In the genomic region with DNA sequence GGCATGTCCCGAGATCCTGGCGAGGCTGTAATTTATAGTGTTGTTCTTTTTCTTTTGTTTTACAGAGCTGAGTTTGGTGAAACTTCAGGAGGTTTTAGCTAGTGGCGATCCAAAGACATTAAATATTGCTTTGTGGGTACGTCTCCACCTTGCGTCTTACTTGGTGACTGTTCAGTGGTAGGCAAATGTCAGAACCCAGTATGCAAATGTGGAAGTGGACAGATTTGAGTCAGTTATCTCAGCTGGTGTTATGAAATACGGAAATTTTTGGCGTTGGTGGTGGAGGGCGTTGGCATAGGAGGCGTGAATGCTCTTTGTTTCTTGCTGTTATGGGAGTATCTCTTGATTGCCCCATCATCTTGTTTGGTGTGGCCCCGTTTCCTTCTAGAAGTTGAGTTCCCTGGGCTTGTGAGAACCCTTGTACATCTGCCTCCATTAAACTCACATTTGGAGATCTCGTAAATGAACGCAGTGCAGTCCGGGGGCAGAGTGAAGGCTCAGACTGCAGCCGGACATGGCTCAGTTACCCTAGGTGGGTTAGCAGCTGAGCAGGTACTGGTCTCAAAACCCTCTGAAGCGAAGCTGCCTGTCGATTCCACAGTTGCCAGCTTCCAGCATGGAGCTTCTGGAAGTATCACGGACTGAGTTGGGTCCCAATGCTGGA, we compare ENCODE assay signal across 8 cellular contexts. TPM values are rescaled to one million over a fixed set of nuclear protein-coding genes. Genes with fewer than 3 reads are reported as not detected.
DNase-seq lines count a peak whose midpoint lies in the region; ATAC-seq and TF ChIP-seq lines count a peak whose summit lies in the region.

No MANE protein-coding gene starts in this region.

- no peak for TF ChIP-seq RAD21 in SK-N-SH (IDR thresholded peaks at IDR 0.05; ENCODE audit: low read length)

- H3K4me3 ChIP-seq in SK-N-SH (ENCODE audit: low read depth in 2 of 2, low read length in 1 of 2): no peak overlapping the region

- H3K4me2 ChIP-seq in SK-N-SH: no peak overlapping the region

- no peak for TF ChIP-seq EP300 in SK-N-SH (IDR thresholded peaks at IDR 0.05; ENCODE audit: borderline replicate concordance in 1 of 2, low read depth in 1 of 2, low read length in 1 of 2)

- H2AFZ ChIP-seq in SK-N-SH (ENCODE audit: low read depth): no peak overlapping the region

- peaks cover 12% of the 10 kb centered on the region; the same call in 1 of the 2 replicates for H4K20me1 ChIP-seq in SK-N-SH (ENCODE audit: insufficient read depth)

- H3K79me2 ChIP-seq in SK-N-SH (ENCODE audit: insufficient read depth): peaks cover 91% of the 10 kb centered on the region

- peaks cover 4% of the 10 kb centered on the region for H3F3A ChIP-seq in SK-N-SH (replicated peaks; ENCODE audit: insufficient read depth)

- DNase-seq in SIG-M5 (lab: John Stamatoyannopoulos, UW): peak; percentile 89
- no peak for DNase-seq in left lobe of liver (ENCODE audit: low spot score)
- DNase-seq in HK-2 (ENCODE audit: unreplicated experiment): no peak
- DNase-seq in SK-N-SH: no peak
- no peak for DNase-seq in NCI-H748 treated with DMSO at 0.1 percent for 48 hours (lab: John Stamatoyannopoulos, UW)

- H3K9me2 ChIP-seq in SK-N-SH: no peaks in the 10 kb centered on the region

- no peaks in the 10 kb centered on the region for H3K36me3 ChIP-seq in SK-N-SH (replicated peaks in 1 of 2; ENCODE audit: control insufficient read depth in 1 of 2, insufficient read depth in 2 of 2, low read length in 1 of 2)

- H3K9ac ChIP-seq in SK-N-SH: no peak overlapping the region

- TF ChIP-seq CTCF in SK-N-SH (IDR thresholded peaks at IDR 0.05): no peak

- 99% methylated on average over 17 of the region's 17 CpGs for WGBS in SK-N-SH (ENCODE audit: low lambda C conversion rate)

- ATAC-seq in GM18868 (IDR thresholded peaks at IDR 0.05; ENCODE audit: unreplicated experiment): peak; percentile 72
- peak; percentile 61 for ATAC-seq in HG02840 (IDR thresholded peaks at IDR 0.05; ENCODE audit: low FRiP score, unreplicated experiment)
- ATAC-seq in left lobe of liver: peak; percentile 54
- ATAC-seq in HG03135 (IDR thresholded peaks at IDR 0.05; ENCODE audit: unreplicated experiment): no peak

- no peaks in the 10 kb centered on the region for H3K27me3 ChIP-seq in SK-N-SH (ENCODE audit: insufficient read depth)

- H3K4me1 ChIP-seq in SK-N-SH (ENCODE audit: control insufficient read depth in 1 of 2, insufficient read depth in 2 of 2, low read depth in 1 of 2, low read length in 1 of 2): peaks cover 22 to 44% of the 10 kb centered on the region in 2 experiments; a peak in 2 of 4 replicates

- no peaks in the 10 kb centered on the region for H3K9me3 ChIP-seq in SK-N-SH

- POLR2A ChIA-PET in SK-N-SH (lab: Yijun Ruan, JAX): interaction anchor here (0.6 kb wide), 1 partner anchor 63 kb away, joined by 5 read pairs; no protein-coding TSS in a partner anchor

- no peak overlapping the region for H3K27ac ChIP-seq in SK-N-SH (ENCODE audit: low read depth in 2 of 2, low read length in 1 of 2)

- CTCF ChIA-PET in SK-N-SH (lab: Yijun Ruan, JAX): interaction anchor here (0.9 kb wide), 1 partner anchor 9 kb away, joined by 3 read pairs; no protein-coding TSS in a partner anchor

TF ChIP-seq in SK-N-SH, 30 proteins besides CTCF, POLR2A, EP300 and RAD21:
- TF ChIP-seq, protein P1, sequence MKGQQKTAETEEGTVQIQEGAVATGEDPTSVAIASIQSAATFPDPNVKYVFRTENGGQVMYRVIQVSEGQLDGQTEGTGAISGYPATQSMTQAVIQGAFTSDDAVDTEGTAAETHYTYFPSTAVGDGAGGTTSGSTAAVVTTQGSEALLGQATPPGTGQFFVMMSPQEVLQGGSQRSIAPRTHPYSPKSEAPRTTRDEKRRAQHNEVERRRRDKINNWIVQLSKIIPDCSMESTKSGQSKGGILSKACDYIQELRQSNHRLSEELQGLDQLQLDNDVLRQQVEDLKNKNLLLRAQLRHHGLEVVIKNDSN (IDR thresholded peaks at IDR 0.05; ENCODE audit: borderline replicate concordance, low read depth): no peak
- TF ChIP-seq CHD2 (IDR thresholded peaks at IDR 0.05; ENCODE audit: low read length, partially characterized antibody): no peak
- TF ChIP-seq, protein P2, sequence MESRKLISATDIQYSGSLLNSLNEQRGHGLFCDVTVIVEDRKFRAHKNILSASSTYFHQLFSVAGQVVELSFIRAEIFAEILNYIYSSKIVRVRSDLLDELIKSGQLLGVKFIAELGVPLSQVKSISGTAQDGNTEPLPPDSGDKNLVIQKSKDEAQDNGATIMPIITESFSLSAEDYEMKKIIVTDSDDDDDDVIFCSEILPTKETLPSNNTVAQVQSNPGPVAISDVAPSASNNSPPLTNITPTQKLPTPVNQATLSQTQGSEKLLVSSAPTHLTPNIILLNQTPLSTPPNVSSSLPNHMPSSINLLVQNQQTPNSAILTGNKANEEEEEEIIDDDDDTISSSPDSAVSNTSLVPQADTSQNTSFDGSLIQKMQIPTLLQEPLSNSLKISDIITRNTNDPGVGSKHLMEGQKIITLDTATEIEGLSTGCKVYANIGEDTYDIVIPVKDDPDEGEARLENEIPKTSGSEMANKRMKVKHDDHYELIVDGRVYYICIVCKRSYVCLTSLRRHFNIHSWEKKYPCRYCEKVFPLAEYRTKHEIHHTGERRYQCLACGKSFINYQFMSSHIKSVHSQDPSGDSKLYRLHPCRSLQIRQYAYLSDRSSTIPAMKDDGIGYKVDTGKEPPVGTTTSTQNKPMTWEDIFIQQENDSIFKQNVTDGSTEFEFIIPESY (IDR thresholded peaks at IDR 0.05; ENCODE audit: borderline replicate concordance, low read depth): no peak
- no peak for TF ChIP-seq MEF2A (IDR thresholded peaks at IDR 0.05; ENCODE audit: borderline replicate concordance, low read depth)
- TF ChIP-seq SMC3 (IDR thresholded peaks at IDR 0.05; ENCODE audit: low read depth, low read length): no peak
- TF ChIP-seq, protein P3, sequence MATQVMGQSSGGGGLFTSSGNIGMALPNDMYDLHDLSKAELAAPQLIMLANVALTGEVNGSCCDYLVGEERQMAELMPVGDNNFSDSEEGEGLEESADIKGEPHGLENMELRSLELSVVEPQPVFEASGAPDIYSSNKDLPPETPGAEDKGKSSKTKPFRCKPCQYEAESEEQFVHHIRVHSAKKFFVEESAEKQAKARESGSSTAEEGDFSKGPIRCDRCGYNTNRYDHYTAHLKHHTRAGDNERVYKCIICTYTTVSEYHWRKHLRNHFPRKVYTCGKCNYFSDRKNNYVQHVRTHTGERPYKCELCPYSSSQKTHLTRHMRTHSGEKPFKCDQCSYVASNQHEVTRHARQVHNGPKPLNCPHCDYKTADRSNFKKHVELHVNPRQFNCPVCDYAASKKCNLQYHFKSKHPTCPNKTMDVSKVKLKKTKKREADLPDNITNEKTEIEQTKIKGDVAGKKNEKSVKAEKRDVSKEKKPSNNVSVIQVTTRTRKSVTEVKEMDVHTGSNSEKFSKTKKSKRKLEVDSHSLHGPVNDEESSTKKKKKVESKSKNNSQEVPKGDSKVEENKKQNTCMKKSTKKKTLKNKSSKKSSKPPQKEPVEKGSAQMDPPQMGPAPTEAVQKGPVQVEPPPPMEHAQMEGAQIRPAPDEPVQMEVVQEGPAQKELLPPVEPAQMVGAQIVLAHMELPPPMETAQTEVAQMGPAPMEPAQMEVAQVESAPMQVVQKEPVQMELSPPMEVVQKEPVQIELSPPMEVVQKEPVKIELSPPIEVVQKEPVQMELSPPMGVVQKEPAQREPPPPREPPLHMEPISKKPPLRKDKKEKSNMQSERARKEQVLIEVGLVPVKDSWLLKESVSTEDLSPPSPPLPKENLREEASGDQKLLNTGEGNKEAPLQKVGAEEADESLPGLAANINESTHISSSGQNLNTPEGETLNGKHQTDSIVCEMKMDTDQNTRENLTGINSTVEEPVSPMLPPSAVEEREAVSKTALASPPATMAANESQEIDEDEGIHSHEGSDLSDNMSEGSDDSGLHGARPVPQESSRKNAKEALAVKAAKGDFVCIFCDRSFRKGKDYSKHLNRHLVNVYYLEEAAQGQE (IDR thresholded peaks at IDR 0.05; ENCODE audit: low read depth, low read length): no peak
- TF ChIP-seq TCF12 (IDR thresholded peaks at IDR 0.05): no peak
- TF ChIP-seq JUND (IDR thresholded peaks at IDR 0.05): no peak
- no peak for TF ChIP-seq GATA2 (CRISPR knock-in tag; IDR thresholded peaks at IDR 0.05)
- no peak for TF ChIP-seq YY1 (IDR thresholded peaks at IDR 0.05; ENCODE audit: low read depth)
- TF ChIP-seq RFX5 (IDR thresholded peaks at IDR 0.05; ENCODE audit: low read length): no peak
- TF ChIP-seq, protein P4, sequence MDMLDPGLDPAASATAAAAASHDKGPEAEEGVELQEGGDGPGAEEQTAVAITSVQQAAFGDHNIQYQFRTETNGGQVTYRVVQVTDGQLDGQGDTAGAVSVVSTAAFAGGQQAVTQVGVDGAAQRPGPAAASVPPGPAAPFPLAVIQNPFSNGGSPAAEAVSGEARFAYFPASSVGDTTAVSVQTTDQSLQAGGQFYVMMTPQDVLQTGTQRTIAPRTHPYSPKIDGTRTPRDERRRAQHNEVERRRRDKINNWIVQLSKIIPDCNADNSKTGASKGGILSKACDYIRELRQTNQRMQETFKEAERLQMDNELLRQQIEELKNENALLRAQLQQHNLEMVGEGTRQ (IDR thresholded peaks at IDR 0.05; ENCODE audit: borderline replicate concordance, low read depth, low read length): no peak
- TF ChIP-seq FOXJ3 (CRISPR knock-in tag; IDR thresholded peaks at IDR 0.05): no peak
- TF ChIP-seq GABPA (IDR thresholded peaks at IDR 0.05; ENCODE audit: low read depth): no peak
- no peak for TF ChIP-seq EZH2phosphoT487 (IDR thresholded peaks at IDR 0.05; ENCODE audit: borderline replicate concordance, low read depth)
- no peak for TF ChIP-seq NRF1 (IDR thresholded peaks at IDR 0.05; ENCODE audit: low read depth, low read length)
- TF ChIP-seq, protein P5, sequence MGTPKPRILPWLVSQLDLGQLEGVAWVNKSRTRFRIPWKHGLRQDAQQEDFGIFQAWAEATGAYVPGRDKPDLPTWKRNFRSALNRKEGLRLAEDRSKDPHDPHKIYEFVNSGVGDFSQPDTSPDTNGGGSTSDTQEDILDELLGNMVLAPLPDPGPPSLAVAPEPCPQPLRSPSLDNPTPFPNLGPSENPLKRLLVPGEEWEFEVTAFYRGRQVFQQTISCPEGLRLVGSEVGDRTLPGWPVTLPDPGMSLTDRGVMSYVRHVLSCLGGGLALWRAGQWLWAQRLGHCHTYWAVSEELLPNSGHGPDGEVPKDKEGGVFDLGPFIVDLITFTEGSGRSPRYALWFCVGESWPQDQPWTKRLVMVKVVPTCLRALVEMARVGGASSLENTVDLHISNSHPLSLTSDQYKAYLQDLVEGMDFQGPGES (IDR thresholded peaks at IDR 0.05; ENCODE audit: low read depth, low read length): no peak
- TF ChIP-seq RCOR1 (IDR thresholded peaks at IDR 0.05; ENCODE audit: low read length): no peak
- TF ChIP-seq TAF1 (IDR thresholded peaks at IDR 0.05; ENCODE audit: borderline replicate concordance, low read depth, low read length): no peak

RNA-seq across cellular contexts. Expression of gene PTPRJ, which starts 39.9 kb away (rescaled TPM):
- 22.7 TPM for total RNA-seq in left lobe of liver
- polyA plus RNA-seq in SK-N-SH (2012; rRNA removed): 4.5 and 4.7 TPM in 2 replicates
- 5.0 and 5.4 TPM in 2 replicates for polyA plus RNA-seq in SK-N-SH (2012; cell fraction: cytosol; rRNA removed)
- polyA plus RNA-seq in SK-N-SH (2012; cell fraction: nucleus; rRNA removed): 5.6 and 8.6 TPM in 2 replicates
